1 cellular context compared by ENCODE assay signal in the genomic region with DNA sequence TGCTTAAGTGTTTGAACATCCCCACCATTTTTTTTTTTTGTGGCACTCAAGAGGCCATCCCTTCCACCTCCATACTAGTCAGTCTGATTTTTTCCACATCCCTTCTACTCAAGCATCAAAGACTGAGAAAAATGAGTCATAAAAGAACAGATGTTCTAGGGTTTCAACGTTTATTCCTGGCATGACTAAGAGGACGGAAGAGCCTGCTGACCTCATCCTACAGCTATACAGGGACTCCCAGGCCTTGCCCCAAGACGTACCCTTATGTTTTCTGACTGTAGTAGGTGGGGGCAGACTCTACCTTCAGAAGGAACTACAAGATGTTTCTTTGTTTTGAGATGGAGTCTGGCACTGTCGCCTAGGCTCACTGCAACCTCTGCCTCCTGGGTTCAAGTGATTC.
TF ChIP-seq lines count a peak whose summit lies in the region.

No MANE protein-coding gene starts in this region.

TF ChIP-seq in GM12878, 131 proteins besides CTCF, POLR2A, EP300 and RAD21 (continues in another document):
- TF ChIP-seq ZNF622 (IDR thresholded peaks at IDR 0.05) (no peak), SRF (IDR thresholded peaks at IDR 0.05; ENCODE audit: low read depth in 2 of 2, low read length in 2 of 2) (peak in 1 of 2 experiments; percentile 34; a peak in 1 of 4 replicates), FOXM1 (IDR thresholded peaks at IDR 0.05; ENCODE audit: low read depth, low read length) (peak; percentile 54; the same call in 1 of the 2 replicates), BACH1 (IDR thresholded peaks at IDR 0.05; ENCODE audit: borderline replicate concordance) (no peak), IKZF2 (IDR thresholded peaks at IDR 0.05) (peak; percentile 42 to 58; a peak in 3 of 4 replicates), RAD51 (IDR thresholded peaks at IDR 0.05) (no peak), MTA2 (IDR thresholded peaks at IDR 0.05; ENCODE audit: low read depth) (no peak), ZZZ3 (IDR thresholded peaks at IDR 0.05; ENCODE audit: control insufficient read depth, insufficient read length, low read depth) (no peak), JUNB (IDR thresholded peaks at IDR 0.05) (peak; percentile 94), CBX5 (IDR thresholded peaks at IDR 0.05; ENCODE audit: low read depth) (no peak), GABPA (IDR thresholded peaks at IDR 0.05; ENCODE audit: low read depth) (peak; percentile 63), KDM1A (IDR thresholded peaks at IDR 0.05; ENCODE audit: borderline replicate concordance) (no peak), ESRRA (IDR thresholded peaks at IDR 0.05; ENCODE audit: low read length) (no peak), CEBPB (IDR thresholded peaks at IDR 0.05; ENCODE audit: borderline replicate concordance in 1 of 2, low read depth in 2 of 2, low read length in 2 of 2) (no peak), SREBF2 (IDR thresholded peaks at IDR 0.05; ENCODE audit: low read length) (no peak), ZNF207 (IDR thresholded peaks at IDR 0.05; ENCODE audit: borderline replicate concordance) (no peak), DPF2 (IDR thresholded peaks at IDR 0.05) (no peak), ZNF274 (IDR thresholded peaks at IDR 0.05; ENCODE audit: insufficient read depth, insufficient read length) (no peak), RUNX3 (IDR thresholded peaks at IDR 0.05; ENCODE audit: low read length) (peak; percentile 69), BRCA1 (IDR thresholded peaks at IDR 0.05; ENCODE audit: low read depth, low read length) (no peak), BCL11A (IDR thresholded peaks at IDR 0.05; ENCODE audit: low read depth, low read length) (no peak), ZNF24 (IDR thresholded peaks at IDR 0.05) (no peak), TCF12 (IDR thresholded peaks at IDR 0.05; ENCODE audit: low read depth, low read length) (0 out of 2 replicates have a peak, but pooled peaks have one; percentile 32), POU2F2 (IDR thresholded peaks at IDR 0.05; ENCODE audit: borderline replicate concordance, low read depth, low read length) (no peak), ZNF384 (IDR thresholded peaks at IDR 0.05; ENCODE audit: borderline replicate concordance, low read depth, low read length) (no peak), FOS (IDR thresholded peaks at IDR 0.05; ENCODE audit: borderline replicate concordance, extremely low read depth, insufficient read length) (no peak), CHD1 (IDR thresholded peaks at IDR 0.05; ENCODE audit: low read depth, low read length) (no peak), NBN (IDR thresholded peaks at IDR 0.05) (no peak), NFYA (IDR thresholded peaks at IDR 0.05; ENCODE audit: borderline replicate concordance, low read depth, low read length) (no peak), EGR1 (IDR thresholded peaks at IDR 0.05; ENCODE audit: borderline replicate concordance in 1 of 2, low read depth in 2 of 2, low read length in 2 of 2) (no peak), BHLHE40 (IDR thresholded peaks at IDR 0.05; ENCODE audit: borderline replicate concordance in 1 of 2, low read depth in 2 of 2, low read length in 1 of 2) (no peak), CREB1 (IDR thresholded peaks at IDR 0.05; ENCODE audit: low read depth) (peak; percentile 79), STAT1 (conservative IDR thresholded peaks at IDR 0.05) (no peak), MEF2B (IDR thresholded peaks at IDR 0.05; ENCODE audit: partially characterized antibody, poor library complexity, severe bottlenecking) (no peak), STAT3 (IDR thresholded peaks at IDR 0.05; ENCODE audit: low read depth, low read length) (no peak), PAX5 (IDR thresholded peaks at IDR 0.05; ENCODE audit: borderline replicate concordance, low read depth, low read length) (no peak), ZNF217 (IDR thresholded peaks at IDR 0.05) (no peak), ETV6 (conservative IDR thresholded peaks at IDR 0.05 in 1 of 2, IDR thresholded peaks at IDR 0.05 in 1 of 2; ENCODE audit: borderline replicate concordance in 1 of 2, low read depth in 1 of 2) (peak in 1 of 2 experiments; percentile 77; a peak in 2 of 4 replicates), MTA3 (IDR thresholded peaks at IDR 0.05; ENCODE audit: borderline replicate concordance, low read length) (peak; percentile 56; the same call in 1 of the 2 replicates), CREM (IDR thresholded peaks at IDR 0.05; ENCODE audit: low read depth) (peak; percentile 70; the same call in 1 of the 2 replicates), IRF4 (IDR thresholded peaks at IDR 0.05; ENCODE audit: low read depth, low read length) (peak; percentile 68; the same call in 1 of the 2 replicates), IKZF1 (conservative IDR thresholded peaks at IDR 0.05) (peak; percentile 33; the same call in 1 of the 2 replicates), PAX8 (IDR thresholded peaks at IDR 0.05) (no peak), EED (IDR thresholded peaks at IDR 0.05; ENCODE audit: low read depth) (peak; percentile 87), NFIC (IDR thresholded peaks at IDR 0.05; ENCODE audit: low read depth, low read length) (peak; percentile 81; the same call in 1 of the 2 replicates), SIN3A (IDR thresholded peaks at IDR 0.05; ENCODE audit: low read depth, low read length) (no peak), NRF1 (conservative IDR thresholded peaks at IDR 0.05; ENCODE audit: low read depth, low read length) (no peak), ZBED1 (IDR thresholded peaks at IDR 0.05; ENCODE audit: borderline replicate concordance) (peak; percentile 81; the same call in 1 of the 2 replicates), KAT2A (conservative IDR thresholded peaks at IDR 0.05; ENCODE audit: control insufficient read depth, low read depth, low read length) (no peak)
- TF ChIP-seq, protein P1, sequence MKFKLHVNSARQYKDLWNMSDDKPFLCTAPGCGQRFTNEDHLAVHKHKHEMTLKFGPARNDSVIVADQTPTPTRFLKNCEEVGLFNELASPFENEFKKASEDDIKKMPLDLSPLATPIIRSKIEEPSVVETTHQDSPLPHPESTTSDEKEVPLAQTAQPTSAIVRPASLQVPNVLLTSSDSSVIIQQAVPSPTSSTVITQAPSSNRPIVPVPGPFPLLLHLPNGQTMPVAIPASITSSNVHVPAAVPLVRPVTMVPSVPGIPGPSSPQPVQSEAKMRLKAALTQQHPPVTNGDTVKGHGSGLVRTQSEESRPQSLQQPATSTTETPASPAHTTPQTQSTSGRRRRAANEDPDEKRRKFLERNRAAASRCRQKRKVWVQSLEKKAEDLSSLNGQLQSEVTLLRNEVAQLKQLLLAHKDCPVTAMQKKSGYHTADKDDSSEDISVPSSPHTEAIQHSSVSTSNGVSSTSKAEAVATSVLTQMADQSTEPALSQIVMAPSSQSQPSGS (IDR thresholded peaks at IDR 0.05; ENCODE audit: low read length): no peak; the same call in 1 of the 2 replicates
- TF ChIP-seq, protein P2, sequence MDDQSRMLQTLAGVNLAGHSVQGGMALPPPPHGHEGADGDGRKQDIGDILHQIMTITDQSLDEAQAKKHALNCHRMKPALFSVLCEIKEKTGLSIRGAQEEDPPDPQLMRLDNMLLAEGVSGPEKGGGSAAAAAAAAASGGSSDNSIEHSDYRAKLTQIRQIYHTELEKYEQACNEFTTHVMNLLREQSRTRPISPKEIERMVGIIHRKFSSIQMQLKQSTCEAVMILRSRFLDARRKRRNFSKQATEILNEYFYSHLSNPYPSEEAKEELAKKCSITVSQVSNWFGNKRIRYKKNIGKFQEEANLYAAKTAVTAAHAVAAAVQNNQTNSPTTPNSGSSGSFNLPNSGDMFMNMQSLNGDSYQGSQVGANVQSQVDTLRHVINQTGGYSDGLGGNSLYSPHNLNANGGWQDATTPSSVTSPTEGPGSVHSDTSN (IDR thresholded peaks at IDR 0.05; ENCODE audit: insufficient replicate concordance, low read depth, low read length): no peak
- TF ChIP-seq, protein P3, sequence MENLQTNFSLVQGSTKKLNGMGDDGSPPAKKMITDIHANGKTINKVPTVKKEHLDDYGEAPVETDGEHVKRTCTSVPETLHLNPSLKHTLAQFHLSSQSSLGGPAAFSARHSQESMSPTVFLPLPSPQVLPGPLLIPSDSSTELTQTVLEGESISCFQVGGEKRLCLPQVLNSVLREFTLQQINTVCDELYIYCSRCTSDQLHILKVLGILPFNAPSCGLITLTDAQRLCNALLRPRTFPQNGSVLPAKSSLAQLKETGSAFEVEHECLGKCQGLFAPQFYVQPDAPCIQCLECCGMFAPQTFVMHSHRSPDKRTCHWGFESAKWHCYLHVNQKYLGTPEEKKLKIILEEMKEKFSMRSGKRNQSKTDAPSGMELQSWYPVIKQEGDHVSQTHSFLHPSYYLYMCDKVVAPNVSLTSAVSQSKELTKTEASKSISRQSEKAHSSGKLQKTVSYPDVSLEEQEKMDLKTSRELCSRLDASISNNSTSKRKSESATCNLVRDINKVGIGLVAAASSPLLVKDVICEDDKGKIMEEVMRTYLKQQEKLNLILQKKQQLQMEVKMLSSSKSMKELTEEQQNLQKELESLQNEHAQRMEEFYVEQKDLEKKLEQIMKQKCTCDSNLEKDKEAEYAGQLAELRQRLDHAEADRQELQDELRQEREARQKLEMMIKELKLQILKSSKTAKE (IDR thresholded peaks at IDR 0.05; ENCODE audit: low read depth, poor library complexity, severe bottlenecking): no peak
- TF ChIP-seq, protein P4, sequence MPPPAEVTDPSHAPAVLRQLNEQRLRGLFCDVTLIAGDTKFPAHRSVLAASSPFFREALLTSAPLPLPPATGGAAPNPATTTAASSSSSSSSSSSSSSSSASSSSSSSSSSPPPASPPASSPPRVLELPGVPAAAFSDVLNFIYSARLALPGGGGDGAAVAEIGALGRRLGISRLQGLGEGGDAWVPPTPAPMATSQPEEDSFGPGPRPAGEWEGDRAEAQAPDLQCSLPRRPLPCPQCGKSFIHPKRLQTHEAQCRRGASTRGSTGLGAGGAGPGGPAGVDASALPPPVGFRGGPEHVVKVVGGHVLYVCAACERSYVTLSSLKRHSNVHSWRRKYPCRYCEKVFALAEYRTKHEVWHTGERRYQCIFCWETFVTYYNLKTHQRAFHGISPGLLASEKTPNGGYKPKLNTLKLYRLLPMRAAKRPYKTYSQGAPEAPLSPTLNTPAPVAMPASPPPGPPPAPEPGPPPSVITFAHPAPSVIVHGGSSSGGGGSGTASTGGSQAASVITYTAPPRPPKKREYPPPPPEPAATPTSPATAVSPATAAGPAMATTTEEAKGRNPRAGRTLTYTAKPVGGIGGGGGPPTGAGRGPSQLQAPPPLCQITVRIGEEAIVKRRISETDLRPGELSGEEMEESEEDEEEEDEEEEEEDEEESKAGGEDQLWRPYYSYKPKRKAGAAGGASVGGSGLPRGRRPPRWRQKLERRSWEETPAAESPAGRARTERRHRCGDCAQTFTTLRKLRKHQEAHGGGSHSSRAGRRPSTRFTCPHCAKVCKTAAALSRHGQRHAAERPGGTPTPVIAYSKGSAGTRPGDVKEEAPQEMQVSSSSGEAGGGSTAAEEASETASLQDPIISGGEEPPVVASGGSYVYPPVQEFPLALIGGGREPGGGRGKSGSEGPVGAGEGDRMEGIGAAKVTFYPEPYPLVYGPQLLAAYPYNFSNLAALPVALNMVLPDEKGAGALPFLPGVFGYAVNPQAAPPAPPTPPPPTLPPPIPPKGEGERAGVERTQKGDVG (CRISPR knock-in tag; IDR thresholded peaks at IDR 0.05): no peak
- TF ChIP-seq, protein P5, sequence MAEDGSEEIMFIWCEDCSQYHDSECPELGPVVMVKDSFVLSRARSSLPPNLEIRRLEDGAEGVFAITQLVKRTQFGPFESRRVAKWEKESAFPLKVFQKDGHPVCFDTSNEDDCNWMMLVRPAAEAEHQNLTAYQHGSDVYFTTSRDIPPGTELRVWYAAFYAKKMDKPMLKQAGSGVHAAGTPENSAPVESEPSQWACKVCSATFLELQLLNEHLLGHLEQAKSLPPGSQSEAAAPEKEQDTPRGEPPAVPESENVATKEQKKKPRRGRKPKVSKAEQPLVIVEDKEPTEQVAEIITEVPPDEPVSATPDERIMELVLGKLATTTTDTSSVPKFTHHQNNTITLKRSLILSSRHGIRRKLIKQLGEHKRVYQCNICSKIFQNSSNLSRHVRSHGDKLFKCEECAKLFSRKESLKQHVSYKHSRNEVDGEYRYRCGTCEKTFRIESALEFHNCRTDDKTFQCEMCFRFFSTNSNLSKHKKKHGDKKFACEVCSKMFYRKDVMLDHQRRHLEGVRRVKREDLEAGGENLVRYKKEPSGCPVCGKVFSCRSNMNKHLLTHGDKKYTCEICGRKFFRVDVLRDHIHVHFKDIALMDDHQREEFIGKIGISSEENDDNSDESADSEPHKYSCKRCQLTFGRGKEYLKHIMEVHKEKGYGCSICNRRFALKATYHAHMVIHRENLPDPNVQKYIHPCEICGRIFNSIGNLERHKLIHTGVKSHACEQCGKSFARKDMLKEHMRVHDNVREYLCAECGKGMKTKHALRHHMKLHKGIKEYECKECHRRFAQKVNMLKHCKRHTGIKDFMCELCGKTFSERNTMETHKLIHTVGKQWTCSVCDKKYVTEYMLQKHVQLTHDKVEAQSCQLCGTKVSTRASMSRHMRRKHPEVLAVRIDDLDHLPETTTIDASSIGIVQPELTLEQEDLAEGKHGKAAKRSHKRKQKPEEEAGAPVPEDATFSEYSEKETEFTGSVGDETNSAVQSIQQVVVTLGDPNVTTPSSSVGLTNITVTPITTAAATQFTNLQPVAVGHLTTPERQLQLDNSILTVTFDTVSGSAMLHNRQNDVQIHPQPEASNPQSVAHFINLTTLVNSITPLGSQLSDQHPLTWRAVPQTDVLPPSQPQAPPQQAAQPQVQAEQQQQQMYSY (CRISPR knock-in tag; IDR thresholded peaks at IDR 0.05): no peak
- TF ChIP-seq, protein P6, sequence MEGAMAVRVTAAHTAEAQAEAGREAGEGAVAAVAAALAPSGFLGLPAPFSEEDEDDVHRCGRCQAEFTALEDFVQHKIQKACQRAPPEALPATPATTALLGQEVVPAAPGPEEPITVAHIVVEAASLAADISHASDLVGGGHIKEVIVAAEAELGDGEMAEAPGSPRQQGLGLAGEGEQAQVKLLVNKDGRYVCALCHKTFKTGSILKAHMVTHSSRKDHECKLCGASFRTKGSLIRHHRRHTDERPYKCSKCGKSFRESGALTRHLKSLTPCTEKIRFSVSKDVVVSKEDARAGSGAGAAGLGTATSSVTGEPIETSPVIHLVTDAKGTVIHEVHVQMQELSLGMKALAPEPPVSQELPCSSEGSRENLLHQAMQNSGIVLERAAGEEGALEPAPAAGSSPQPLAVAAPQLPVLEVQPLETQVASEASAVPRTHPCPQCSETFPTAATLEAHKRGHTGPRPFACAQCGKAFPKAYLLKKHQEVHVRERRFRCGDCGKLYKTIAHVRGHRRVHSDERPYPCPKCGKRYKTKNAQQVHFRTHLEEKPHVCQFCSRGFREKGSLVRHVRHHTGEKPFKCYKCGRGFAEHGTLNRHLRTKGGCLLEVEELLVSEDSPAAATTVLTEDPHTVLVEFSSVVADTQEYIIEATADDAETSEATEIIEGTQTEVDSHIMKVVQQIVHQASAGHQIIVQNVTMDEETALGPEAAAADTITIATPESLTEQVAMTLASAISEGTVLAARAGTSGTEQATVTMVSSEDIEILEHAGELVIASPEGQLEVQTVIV (IDR thresholded peaks at IDR 0.05; ENCODE audit: borderline replicate concordance, partially characterized antibody): no peak
- TF ChIP-seq, protein P7, sequence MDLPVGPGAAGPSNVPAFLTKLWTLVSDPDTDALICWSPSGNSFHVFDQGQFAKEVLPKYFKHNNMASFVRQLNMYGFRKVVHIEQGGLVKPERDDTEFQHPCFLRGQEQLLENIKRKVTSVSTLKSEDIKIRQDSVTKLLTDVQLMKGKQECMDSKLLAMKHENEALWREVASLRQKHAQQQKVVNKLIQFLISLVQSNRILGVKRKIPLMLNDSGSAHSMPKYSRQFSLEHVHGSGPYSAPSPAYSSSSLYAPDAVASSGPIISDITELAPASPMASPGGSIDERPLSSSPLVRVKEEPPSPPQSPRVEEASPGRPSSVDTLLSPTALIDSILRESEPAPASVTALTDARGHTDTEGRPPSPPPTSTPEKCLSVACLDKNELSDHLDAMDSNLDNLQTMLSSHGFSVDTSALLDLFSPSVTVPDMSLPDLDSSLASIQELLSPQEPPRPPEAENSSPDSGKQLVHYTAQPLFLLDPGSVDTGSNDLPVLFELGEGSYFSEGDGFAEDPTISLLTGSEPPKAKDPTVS (IDR thresholded peaks at IDR 0.05; ENCODE audit: low read depth, low read length): no peak
